In the genomic region with DNA sequence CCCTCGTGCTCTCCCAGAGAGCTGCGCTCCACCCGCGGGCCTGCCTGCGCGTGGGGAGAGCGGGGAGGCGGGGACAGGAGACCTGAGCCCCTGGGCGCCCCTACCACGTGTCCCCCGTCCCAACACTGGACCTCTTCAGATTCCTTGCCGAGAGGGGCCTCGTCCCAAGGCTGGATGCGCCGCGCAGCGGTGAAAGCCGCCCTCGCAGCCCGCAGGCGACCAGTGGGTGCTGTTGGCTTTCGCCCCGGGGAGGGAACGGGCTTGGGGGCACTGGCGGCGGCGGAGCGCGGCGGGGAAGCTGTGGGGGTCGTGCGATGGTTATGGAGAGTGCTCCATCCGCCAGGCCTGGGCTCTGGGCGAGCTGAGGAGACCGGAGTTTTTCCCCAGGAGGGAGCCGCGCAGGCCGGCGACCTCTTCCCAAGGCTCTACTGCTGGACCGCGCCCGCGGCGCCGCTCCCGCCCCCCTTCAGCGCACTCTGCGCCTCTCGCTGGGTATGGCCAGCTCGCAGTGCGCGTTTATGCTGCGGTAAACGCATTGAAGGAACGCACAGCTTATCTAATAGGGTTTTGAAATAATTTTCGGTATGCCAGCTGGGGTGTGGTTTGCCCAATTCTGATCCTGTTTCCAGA, we compare ENCODE assay signal across 1 cellular context.
TF ChIP-seq lines count a peak whose summit lies in the region.

No MANE protein-coding gene starts in this region.

TF ChIP-seq in WTC11, 78 proteins besides CTCF, POLR2A, EP300 and RAD21 (continued from another document):
- TF ChIP-seq, protein P1, sequence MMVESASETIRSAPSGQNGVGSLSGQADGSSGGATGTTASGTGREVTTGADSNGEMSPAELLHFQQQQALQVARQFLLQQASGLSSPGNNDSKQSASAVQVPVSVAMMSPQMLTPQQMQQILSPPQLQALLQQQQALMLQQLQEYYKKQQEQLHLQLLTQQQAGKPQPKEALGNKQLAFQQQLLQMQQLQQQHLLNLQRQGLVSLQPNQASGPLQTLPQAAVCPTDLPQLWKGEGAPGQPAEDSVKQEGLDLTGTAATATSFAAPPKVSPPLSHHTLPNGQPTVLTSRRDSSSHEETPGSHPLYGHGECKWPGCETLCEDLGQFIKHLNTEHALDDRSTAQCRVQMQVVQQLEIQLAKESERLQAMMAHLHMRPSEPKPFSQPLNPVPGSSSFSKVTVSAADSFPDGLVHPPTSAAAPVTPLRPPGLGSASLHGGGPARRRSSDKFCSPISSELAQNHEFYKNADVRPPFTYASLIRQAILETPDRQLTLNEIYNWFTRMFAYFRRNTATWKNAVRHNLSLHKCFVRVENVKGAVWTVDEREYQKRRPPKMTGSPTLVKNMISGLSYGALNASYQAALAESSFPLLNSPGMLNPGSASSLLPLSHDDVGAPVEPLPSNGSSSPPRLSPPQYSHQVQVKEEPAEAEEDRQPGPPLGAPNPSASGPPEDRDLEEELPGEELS (CRISPR knock-in tag; IDR thresholded peaks at IDR 0.05) = 0 out of 2 replicates have a peak, but pooled peaks have one; percentile 18
- no peak for TF ChIP-seq ZNF396 (CRISPR knock-in tag; IDR thresholded peaks at IDR 0.05; ENCODE audit: borderline replicate concordance)
- TF ChIP-seq ZNF423 (CRISPR knock-in tag; IDR thresholded peaks at IDR 0.05) = peak; percentile 83
- TF ChIP-seq, protein P2, sequence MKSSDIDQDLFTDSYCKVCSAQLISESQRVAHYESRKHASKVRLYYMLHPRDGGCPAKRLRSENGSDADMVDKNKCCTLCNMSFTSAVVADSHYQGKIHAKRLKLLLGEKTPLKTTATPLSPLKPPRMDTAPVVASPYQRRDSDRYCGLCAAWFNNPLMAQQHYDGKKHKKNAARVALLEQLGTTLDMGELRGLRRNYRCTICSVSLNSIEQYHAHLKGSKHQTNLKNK (CRISPR knock-in tag; IDR thresholded peaks at IDR 0.05) = no peak
- TF ChIP-seq FOXP1 (CRISPR knock-in tag; IDR thresholded peaks at IDR 0.05; ENCODE audit: borderline replicate concordance) = 0 out of 2 replicates have a peak, but pooled peaks have one; percentile 5
- TF ChIP-seq ZBTB21 (CRISPR knock-in tag; IDR thresholded peaks at IDR 0.05; ENCODE audit: borderline replicate concordance) = no peak
- TF ChIP-seq, protein P3, sequence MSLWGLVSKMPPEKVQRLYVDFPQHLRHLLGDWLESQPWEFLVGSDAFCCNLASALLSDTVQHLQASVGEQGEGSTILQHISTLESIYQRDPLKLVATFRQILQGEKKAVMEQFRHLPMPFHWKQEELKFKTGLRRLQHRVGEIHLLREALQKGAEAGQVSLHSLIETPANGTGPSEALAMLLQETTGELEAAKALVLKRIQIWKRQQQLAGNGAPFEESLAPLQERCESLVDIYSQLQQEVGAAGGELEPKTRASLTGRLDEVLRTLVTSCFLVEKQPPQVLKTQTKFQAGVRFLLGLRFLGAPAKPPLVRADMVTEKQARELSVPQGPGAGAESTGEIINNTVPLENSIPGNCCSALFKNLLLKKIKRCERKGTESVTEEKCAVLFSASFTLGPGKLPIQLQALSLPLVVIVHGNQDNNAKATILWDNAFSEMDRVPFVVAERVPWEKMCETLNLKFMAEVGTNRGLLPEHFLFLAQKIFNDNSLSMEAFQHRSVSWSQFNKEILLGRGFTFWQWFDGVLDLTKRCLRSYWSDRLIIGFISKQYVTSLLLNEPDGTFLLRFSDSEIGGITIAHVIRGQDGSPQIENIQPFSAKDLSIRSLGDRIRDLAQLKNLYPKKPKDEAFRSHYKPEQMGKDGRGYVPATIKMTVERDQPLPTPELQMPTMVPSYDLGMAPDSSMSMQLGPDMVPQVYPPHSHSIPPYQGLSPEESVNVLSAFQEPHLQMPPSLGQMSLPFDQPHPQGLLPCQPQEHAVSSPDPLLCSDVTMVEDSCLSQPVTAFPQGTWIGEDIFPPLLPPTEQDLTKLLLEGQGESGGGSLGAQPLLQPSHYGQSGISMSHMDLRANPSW (CRISPR knock-in tag; conservative IDR thresholded peaks at IDR 0.05; ENCODE audit: low read depth) = no peak
